ENCODE assay signal across 9 cellular contexts in the genomic region with DNA sequence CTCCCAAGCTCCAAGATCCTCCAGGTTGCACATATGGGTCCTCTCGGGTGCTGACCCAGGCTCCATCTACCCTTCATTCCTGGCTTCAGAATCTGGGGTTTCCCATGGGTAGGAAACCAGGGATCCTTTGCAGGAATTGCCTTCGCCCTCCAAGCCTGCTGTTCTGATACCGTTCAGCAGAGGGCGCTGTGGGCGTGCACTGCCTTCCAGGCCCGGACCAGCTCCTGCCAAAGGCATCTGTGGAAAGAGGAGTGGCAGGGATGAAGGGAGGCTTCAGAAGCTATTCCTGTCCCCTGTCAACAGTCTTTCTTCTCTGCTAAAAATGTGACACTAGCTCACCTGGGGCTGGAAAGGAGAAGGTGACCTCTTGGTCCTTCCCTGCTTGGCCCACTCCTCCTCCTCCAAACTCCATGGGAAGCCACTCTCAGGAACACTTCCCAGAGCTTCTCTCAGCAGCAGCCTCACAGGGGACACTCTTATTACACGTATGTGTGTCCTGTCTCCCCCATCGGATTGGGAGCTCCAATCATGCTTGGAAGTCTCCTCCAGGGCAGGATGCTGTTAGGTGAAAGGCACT.
DNase-seq lines count a peak whose midpoint lies in the region; ATAC-seq and TF ChIP-seq lines count a peak whose summit lies in the region.
"Had no signal": no experiment of that assay in that cellular context is flagged by ENCODE, and none has a peak within 500 bp of the region (broad histone marks: within the 10 kb centered on the region; RNA-seq: fewer than 3 reads in every experiment).

No MANE protein-coding gene starts in this region.

- no peaks in the 10 kb centered on the region for H3K27me3 ChIP-seq in ascending aorta

- no peaks in the 10 kb centered on the region for H3K9me3 Mint-ChIP-seq in activated T-helper 1 cell treated with anti-CD3 and anti-CD28 coated beads, Interleukin-12 subunit alpha, Interleukin-12 subunit beta, Interleukin-2, Interleukin-4 antibody, amounts not matched to agents 30 ng/mL and 10 ng/mL and 1 ng/mL, durations not matched to agents 14 hours and 24 hours and 36 hours
- H3K9me3 Mint-ChIP-seq: activated naive CD4-positive, alpha-beta T cell treated with anti-CD3 and anti-CD28 coated beads, Interleukin-2, amount 50 U/mL, for 24 hours had no signal

- no peak overlapping the region for H3K4me3 ChIP-seq in ascending aorta

- H3K4me3 Mint-ChIP-seq in activated T-helper 1 cell treated with anti-CD3 and anti-CD28 coated beads, Interleukin-12 subunit alpha, Interleukin-12 subunit beta, Interleukin-2, Interleukin-4 antibody, amounts not matched to agents 30 ng/mL and 10 ng/mL and 1 ng/mL, durations not matched to agents 14 hours and 24 hours and 36 hours, result no peak overlapping the region
- H3K4me3 Mint-ChIP-seq: activated naive CD4-positive, alpha-beta T cell treated with anti-CD3 and anti-CD28 coated beads, Interleukin-2, amount 50 U/mL, for 24 hours had no signal

- intact Hi-C loops in activated T-helper 1 cell treated with anti-CD3 and anti-CD28 coated beads, Interleukin-12 subunit alpha, Interleukin-12 subunit beta, Interleukin-2, Interleukin-4 antibody, amounts not matched to agents 30 ng/mL and 10 ng/mL and 1 ng/mL, durations not matched to agents 14 hours and 24 hours and 36 hours (cut with micrococcal nuclease), result loop anchor here (1.0 kb wide), 2 partner anchors 68 to 131 kb away; no protein-coding TSS in a partner anchor
- intact Hi-C loops in ascending aorta (cut with DNase I), result loop anchor here (5.0 kb wide), 1 partner anchor 130 kb away; no protein-coding TSS in a partner anchor

- TF ChIP-seq CTCF in ascending aorta (IDR thresholded peaks at IDR 0.05), result peak; percentile 38 to 54 (median 42)

- no peaks in the 10 kb centered on the region for H3K36me3 ChIP-seq in ascending aorta

- peaks cover 11% of the 10 kb centered on the region for H3K4me1 Mint-ChIP-seq in activated T-helper 1 cell treated with anti-CD3 and anti-CD28 coated beads, Interleukin-12 subunit alpha, Interleukin-12 subunit beta, Interleukin-2, Interleukin-4 antibody, amounts not matched to agents 30 ng/mL and 10 ng/mL and 1 ng/mL, durations not matched to agents 14 hours and 24 hours and 36 hours (ENCODE audit: low read depth)

- H3K36me3 Mint-ChIP-seq in activated T-helper 1 cell treated with anti-CD3 and anti-CD28 coated beads, Interleukin-12 subunit alpha, Interleukin-12 subunit beta, Interleukin-2, Interleukin-4 antibody, amounts not matched to agents 30 ng/mL and 10 ng/mL and 1 ng/mL, durations not matched to agents 14 hours and 24 hours and 36 hours (ENCODE audit: low read depth), result no peaks in the 10 kb centered on the region
- H3K36me3 Mint-ChIP-seq: activated naive CD4-positive, alpha-beta T cell treated with anti-CD3 and anti-CD28 coated beads, Interleukin-2, amount 50 U/mL, for 24 hours had no signal

- DNase-seq in activated T-helper 1 cell treated with Interleukin-2 at 50 U/mL for 16 hours (ENCODE audit: low read depth) (peak; percentile 8), NCI-H2196 treated with DMSO at 0.1 percent for 48 hours (lab: John Stamatoyannopoulos, UW; ENCODE audit: unreplicated experiment) (peak; percentile 41), ascending aorta (ENCODE audit: low spot score in 2 of 2) (no peak), hypothalamus (lab: John Stamatoyannopoulos, UW) (peak in 49 of 51 donors; percentile 18 to 87 (median 60))
- DNase-seq in activated T-helper 1 cell treated with anti-CD3 and anti-CD28 coated beads, Interleukin-12 subunit alpha, Interleukin-12 subunit beta, Interleukin-2, Interleukin-4 antibody, amounts not matched to agents 30 ng/mL and 10 ng/mL and 1 ng/mL, durations not matched to agents 14 hours and 24 hours and 36 hours (ENCODE audit: low spot score), result no peak
- peak; percentile 23 for DNase-seq in stimulated activated CD4-positive, alpha-beta T cell treated with anti-CD3 and anti-CD28 coated beads, Interleukin-12 subunit alpha, Interleukin-12 subunit beta, amount 100 ng/mL, for 4 hours

- peaks cover 47% of the 10 kb centered on the region for H3K27me3 Mint-ChIP-seq in activated T-helper 1 cell treated with anti-CD3 and anti-CD28 coated beads, Interleukin-12 subunit alpha, Interleukin-12 subunit beta, Interleukin-2, Interleukin-4 antibody, amounts not matched to agents 30 ng/mL and 10 ng/mL and 1 ng/mL, durations not matched to agents 14 hours and 24 hours and 36 hours (ENCODE audit: insufficient read depth)

- H3K4me1 ChIP-seq in ascending aorta, result no peaks in the 10 kb centered on the region

- ATAC-seq in GM21528 (IDR thresholded peaks at IDR 0.05; ENCODE audit: low FRiP score, unreplicated experiment), result no peak
- ATAC-seq in GM18511 (IDR thresholded peaks at IDR 0.05; ENCODE audit: unreplicated experiment), result no peak

- H3K27ac Mint-ChIP-seq in activated T-helper 1 cell treated with anti-CD3 and anti-CD28 coated beads, Interleukin-12 subunit alpha, Interleukin-12 subunit beta, Interleukin-2, Interleukin-4 antibody, amounts not matched to agents 30 ng/mL and 10 ng/mL and 1 ng/mL, durations not matched to agents 14 hours and 24 hours and 36 hours, result no peak overlapping the region
- H3K27ac Mint-ChIP-seq: activated naive CD4-positive, alpha-beta T cell treated with anti-CD3 and anti-CD28 coated beads, Interleukin-2, amount 50 U/mL, for 24 hours had no signal

- no peak overlapping the region for H3K27ac ChIP-seq in ascending aorta

- no peaks in the 10 kb centered on the region for H3K9me3 ChIP-seq in ascending aorta

Comparison
In these comparisons a context has a peak if more than half of its experiments do, and no peak if none do; other contexts are left out.
1. DNase-seq: peak in activated T-helper 1 cell treated with Interleukin-2 at 50 U/mL for 16 hours (single experiment), NCI-H2196 treated with DMSO at 0.1 percent for 48 hours (single experiment), hypothalamus (49 of 51) and stimulated activated CD4-positive, alpha-beta T cell treated with anti-CD3 and anti-CD28 coated beads, Interleukin-12 subunit alpha, Interleukin-12 subunit beta, amount 100 ng/mL, for 4 hours (single experiment); none in activated T-helper 1 cell treated with anti-CD3 and anti-CD28 coated beads, Interleukin-12 subunit alpha, Interleukin-12 subunit beta, Interleukin-2, Interleukin-4 antibody, amounts not matched to agents 30 ng/mL and 10 ng/mL and 1 ng/mL, durations not matched to agents 14 hours and 24 hours and 36 hours (single experiment) and ascending aorta (0 of 2).